1 cellular context compared by ENCODE assay signal in the genomic region with DNA sequence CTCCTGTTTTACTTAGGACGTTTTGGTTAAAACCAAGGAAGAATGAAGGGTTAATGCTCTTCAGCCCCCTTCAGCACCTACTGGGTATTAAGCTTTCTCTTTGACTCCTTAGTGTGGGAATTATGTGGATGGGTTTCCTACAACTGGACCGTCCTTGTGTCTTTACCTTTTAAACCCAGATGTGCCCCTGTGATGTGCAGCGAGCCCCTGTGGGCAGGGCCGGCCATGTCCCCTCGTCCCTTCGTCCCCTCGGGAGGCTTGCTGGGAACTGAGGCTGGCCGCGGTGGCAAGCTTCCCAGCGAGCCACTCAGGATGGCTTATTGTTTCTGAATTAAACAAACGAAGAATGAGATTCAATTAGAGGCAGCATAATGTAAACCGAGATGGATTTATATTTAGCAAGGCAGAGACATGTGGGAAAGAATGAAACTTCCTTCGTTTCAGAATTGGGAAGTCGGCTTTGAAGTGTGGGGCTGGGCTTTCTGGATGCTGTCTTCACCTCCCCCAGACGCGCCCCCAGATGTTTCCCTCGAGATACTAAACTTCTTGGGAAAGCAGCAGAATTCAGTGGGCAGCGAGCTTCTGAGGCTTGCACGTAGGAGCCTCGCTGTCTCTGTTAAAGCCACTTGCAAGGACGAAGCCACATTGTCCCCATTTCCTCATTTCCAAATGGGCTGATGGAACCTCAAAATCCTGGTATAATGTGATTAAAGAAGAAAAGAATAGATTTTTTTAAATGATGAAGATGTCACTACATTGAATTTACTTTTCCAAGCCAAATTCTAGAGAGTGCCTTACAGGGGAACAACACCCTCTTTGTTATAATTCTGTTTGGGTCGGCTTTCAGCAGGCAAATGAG.
TF ChIP-seq lines count a peak whose summit lies in the region.

No MANE protein-coding gene starts in this region.

TF ChIP-seq in GM12891, 5 proteins besides CTCF, POLR2A, EP300 and RAD21:
- TF ChIP-seq TAF1 (IDR thresholded peaks at IDR 0.05; ENCODE audit: low read depth, low read length) (no peak), SPI1 (IDR thresholded peaks at IDR 0.05; ENCODE audit: low read depth, low read length) (no peak), POU2F2 (IDR thresholded peaks at IDR 0.05; ENCODE audit: low read depth, low read length) (no peak), PAX5 (IDR thresholded peaks at IDR 0.05; ENCODE audit: insufficient read depth, low read length, severe bottlenecking) (no peak), POLR2AphosphoS5 (IDR thresholded peaks at IDR 0.05; ENCODE audit: low read depth, low read length) (no peak)
